Comparison of ENCODE assay signal across 1 cellular context in genomic region chr17:6444573-6445335, GRCh38.
TF ChIP-seq lines count a peak whose summit lies in the region.

No MANE protein-coding gene starts in this region.

TF ChIP-seq in HepG2, 621 proteins besides CTCF, POLR2A, EP300 and RAD21:
- no peak for TF ChIP-seq MED1 (CRISPR knock-in tag; IDR thresholded peaks at IDR 0.05)
- TF ChIP-seq GATA4 (IDR thresholded peaks at IDR 0.05; ENCODE audit: borderline replicate concordance, low read depth), result no peak
- 0 out of 2 replicates have a peak, but pooled peaks have one; percentile 1 for TF ChIP-seq ZBTB20 (CRISPR knock-in tag; IDR thresholded peaks at IDR 0.05; ENCODE audit: borderline replicate concordance, low read depth)
- TF ChIP-seq SIX4 (CRISPR knock-in tag; IDR thresholded peaks at IDR 0.05), result no peak
- 0 out of 2 replicates have a peak, but pooled peaks have one; percentile 6 for TF ChIP-seq RFX5 (IDR thresholded peaks at IDR 0.05; ENCODE audit: low read depth, low read length)
- no peak for TF ChIP-seq ZSCAN29 (CRISPR knock-in tag; conservative IDR thresholded peaks at IDR 0.05)
- TF ChIP-seq AGO1 (IDR thresholded peaks at IDR 0.05; ENCODE audit: low read depth, low read length, poor library complexity, severe bottlenecking), result peak; percentile 8
- TF ChIP-seq, protein P1, sequence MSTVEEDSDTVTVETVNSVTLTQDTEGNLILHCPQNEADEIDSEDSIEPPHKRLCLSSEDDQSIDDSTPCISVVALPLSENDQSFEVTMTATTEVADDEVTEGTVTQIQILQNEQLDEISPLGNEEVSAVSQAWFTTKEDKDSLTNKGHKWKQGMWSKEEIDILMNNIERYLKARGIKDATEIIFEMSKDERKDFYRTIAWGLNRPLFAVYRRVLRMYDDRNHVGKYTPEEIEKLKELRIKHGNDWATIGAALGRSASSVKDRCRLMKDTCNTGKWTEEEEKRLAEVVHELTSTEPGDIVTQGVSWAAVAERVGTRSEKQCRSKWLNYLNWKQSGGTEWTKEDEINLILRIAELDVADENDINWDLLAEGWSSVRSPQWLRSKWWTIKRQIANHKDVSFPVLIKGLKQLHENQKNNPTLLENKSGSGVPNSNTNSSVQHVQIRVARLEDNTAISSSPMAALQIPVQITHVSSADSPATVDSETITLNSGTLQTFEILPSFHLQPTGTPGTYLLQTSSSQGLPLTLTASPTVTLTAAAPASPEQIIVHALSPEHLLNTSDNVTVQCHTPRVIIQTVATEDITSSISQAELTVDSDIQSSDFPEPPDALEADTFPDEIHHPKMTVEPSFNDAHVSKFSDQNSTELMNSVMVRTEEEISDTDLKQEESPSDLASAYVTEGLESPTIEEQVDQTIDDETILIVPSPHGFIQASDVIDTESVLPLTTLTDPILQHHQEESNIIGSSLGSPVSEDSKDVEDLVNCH (CRISPR knock-in tag; IDR thresholded peaks at IDR 0.05), result no peak
- TF ChIP-seq, protein P2, sequence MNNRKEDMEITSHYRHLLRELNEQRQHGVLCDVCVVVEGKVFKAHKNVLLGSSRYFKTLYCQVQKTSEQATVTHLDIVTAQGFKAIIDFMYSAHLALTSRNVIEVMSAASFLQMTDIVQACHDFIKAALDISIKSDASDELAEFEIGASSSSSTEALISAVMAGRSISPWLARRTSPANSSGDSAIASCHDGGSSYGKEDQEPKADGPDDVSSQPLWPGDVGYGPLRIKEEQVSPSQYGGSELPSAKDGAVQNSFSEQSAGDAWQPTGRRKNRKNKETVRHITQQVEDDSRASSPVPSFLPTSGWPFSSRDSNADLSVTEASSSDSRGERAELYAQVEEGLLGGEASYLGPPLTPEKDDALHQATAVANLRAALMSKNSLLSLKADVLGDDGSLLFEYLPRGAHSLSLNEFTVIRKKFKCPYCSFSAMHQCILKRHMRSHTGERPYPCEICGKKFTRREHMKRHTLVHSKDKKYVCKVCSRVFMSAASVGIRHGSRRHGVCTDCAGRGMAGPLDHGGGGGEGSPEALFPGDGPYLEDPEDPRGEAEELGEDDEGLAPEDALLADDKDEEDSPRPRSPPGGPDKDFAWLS (CRISPR knock-in tag; IDR thresholded peaks at IDR 0.05; ENCODE audit: borderline replicate concordance), result no peak
- TF ChIP-seq CHCHD3 (CRISPR knock-in tag; IDR thresholded peaks at IDR 0.05), result no peak
- TF ChIP-seq IRF1 (CRISPR knock-in tag; IDR thresholded peaks at IDR 0.05; ENCODE audit: low read depth), result no peak
- TF ChIP-seq ZNF17 (CRISPR knock-in tag; IDR thresholded peaks at IDR 0.05), result no peak
- TF ChIP-seq, protein P3, sequence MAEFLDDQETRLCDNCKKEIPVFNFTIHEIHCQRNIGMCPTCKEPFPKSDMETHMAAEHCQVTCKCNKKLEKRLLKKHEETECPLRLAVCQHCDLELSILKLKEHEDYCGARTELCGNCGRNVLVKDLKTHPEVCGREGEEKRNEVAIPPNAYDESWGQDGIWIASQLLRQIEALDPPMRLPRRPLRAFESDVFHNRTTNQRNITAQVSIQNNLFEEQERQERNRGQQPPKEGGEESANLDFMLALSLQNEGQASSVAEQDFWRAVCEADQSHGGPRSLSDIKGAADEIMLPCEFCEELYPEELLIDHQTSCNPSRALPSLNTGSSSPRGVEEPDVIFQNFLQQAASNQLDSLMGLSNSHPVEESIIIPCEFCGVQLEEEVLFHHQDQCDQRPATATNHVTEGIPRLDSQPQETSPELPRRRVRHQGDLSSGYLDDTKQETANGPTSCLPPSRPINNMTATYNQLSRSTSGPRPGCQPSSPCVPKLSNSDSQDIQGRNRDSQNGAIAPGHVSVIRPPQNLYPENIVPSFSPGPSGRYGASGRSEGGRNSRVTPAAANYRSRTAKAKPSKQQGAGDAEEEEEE (CRISPR knock-in tag; IDR thresholded peaks at IDR 0.05; ENCODE audit: borderline replicate concordance), result no peak
- TF ChIP-seq MAX (IDR thresholded peaks at IDR 0.05), result no peak
- TF ChIP-seq ZNF232 (CRISPR knock-in tag; IDR thresholded peaks at IDR 0.05; ENCODE audit: borderline replicate concordance), result no peak
- 0 out of 2 replicates have a peak, but pooled peaks have one; percentile 0 for TF ChIP-seq ZNF263 (CRISPR knock-in tag; IDR thresholded peaks at IDR 0.05)
- TF ChIP-seq, protein P4, sequence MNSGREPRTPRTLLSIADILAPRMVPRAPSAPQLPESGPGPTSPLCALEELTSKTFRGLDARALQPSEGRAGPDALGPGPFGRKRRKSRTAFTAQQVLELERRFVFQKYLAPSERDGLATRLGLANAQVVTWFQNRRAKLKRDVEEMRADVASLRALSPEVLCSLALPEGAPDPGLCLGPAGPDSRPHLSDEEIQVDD (CRISPR knock-in tag; IDR thresholded peaks at IDR 0.05; ENCODE audit: borderline replicate concordance), result no peak
- no peak for TF ChIP-seq SATB2 (CRISPR knock-in tag; IDR thresholded peaks at IDR 0.05)
- 0 out of 2 replicates have a peak, but pooled peaks have one; percentile 0 for TF ChIP-seq ZMAT3 (CRISPR knock-in tag; conservative IDR thresholded peaks at IDR 0.05)
- TF ChIP-seq, protein P5, sequence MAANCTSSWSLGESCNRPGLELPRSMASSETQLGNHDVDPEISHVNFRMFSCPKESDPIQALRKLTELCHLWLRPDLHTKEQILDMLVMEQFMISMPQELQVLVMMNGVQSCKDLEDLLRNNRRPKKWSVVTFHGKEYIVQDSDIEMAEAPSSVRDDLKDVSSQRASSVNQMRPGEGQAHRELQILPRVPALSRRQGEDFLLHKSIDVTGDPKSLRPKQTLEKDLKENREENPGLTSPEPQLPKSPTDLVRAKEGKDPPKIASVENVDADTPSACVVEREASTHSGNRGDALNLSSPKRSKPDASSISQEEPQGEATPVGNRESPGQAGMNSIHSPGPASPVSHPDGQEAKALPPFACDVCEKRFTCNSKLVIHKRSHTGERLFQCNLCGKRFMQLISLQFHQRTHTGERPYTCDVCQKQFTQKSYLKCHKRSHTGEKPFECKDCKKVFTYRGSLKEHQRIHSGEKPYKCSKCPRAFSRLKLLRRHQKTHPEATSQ (CRISPR knock-in tag; IDR thresholded peaks at IDR 0.05; ENCODE audit: borderline replicate concordance), result no peak
- TF ChIP-seq ZNF513 (CRISPR knock-in tag; conservative IDR thresholded peaks at IDR 0.05), result no peak
- no peak for TF ChIP-seq ZNF160 (CRISPR knock-in tag; IDR thresholded peaks at IDR 0.05)
- TF ChIP-seq PHF20 (CRISPR knock-in tag; IDR thresholded peaks at IDR 0.05), result no peak
